24 cellular contexts compared by ENCODE assay signal in genomic region chr9:68847765-68848164, GRCh38.
A peak's percentile ranks its signal among the peaks of the same experiment; 100 is the strongest.
DNase-seq lines count a peak whose midpoint lies in the region; ATAC-seq, FAIRE-seq and TF ChIP-seq lines count a peak whose summit lies in the region.
"Had no signal": no experiment of that assay in that cellular context is flagged by ENCODE, and none has a peak within 500 bp of the region (broad histone marks: within the 10 kb centered on the region; RNA-seq: fewer than 3 reads in every experiment).

No MANE protein-coding gene starts in this region.

- no peaks in the 10 kb centered on the region for H3K9me3 Mint-ChIP-seq in activated T-helper 17 cell treated with anti-CD3 and anti-CD28 coated beads, Interleukin-2, amount 50 U/mL, for 72 hours
- H3K9me3 Mint-ChIP-seq: endodermal cell; T-helper 1 cell treated with Interleukin-12 subunit alpha and Interleukin-12 subunit beta and Interleukin-4 antibody, amounts not matched to agents 30 μg/mL and 1 μg/mL, for 36 hours had no signal

- H3K4me3 Mint-ChIP-seq in activated T-helper 17 cell treated with anti-CD3 and anti-CD28 coated beads, Interleukin-2, amount 50 U/mL, for 72 hours = no peak overlapping the region
- H3K4me3 Mint-ChIP-seq: endodermal cell; naive B cell; T-helper 1 cell treated with Interleukin-12 subunit alpha and Interleukin-12 subunit beta and Interleukin-4 antibody, amounts not matched to agents 30 μg/mL and 1 μg/mL, for 36 hours had no signal

- no peaks in the 10 kb centered on the region for H3K4me1 Mint-ChIP-seq in activated T-helper 17 cell treated with anti-CD3 and anti-CD28 coated beads, Interleukin-2, amount 50 U/mL, for 72 hours

- peaks cover 10% of the 10 kb centered on the region for H3K27me3 Mint-ChIP-seq in activated T-helper 17 cell treated with anti-CD3 and anti-CD28 coated beads, Interleukin-2, amount 50 U/mL, for 72 hours
- H3K27me3 Mint-ChIP-seq: naive B cell had no signal

- FAIRE-seq in GM12891 (lab: Jason Lieb, UNC) = peak; percentile 9
- FAIRE-seq: A204.1, colon, D721Med had no signal

- no peak for TF ChIP-seq POLR2A in GM12891 (IDR thresholded peaks at IDR 0.05; ENCODE audit: low read depth, low read length)

- ATAC-seq in GM19455 (IDR thresholded peaks at IDR 0.05; ENCODE audit: unreplicated experiment) (peak; percentile 60), HG02642 (IDR thresholded peaks at IDR 0.05; ENCODE audit: poor library complexity, unreplicated experiment) (peak; percentile 54), HG03442 (IDR thresholded peaks at IDR 0.05; ENCODE audit: unreplicated experiment) (peak; percentile 52)
- ATAC-seq in activated T-helper 17 cell treated with anti-CD3 and anti-CD28 coated beads, Interleukin-2, amount 50 U/mL, for 72 hours (replicated peaks) = no peak
- ATAC-seq: heart right ventricle had no signal

- DNase-seq in GM12891 (ENCODE audit: insufficient read length, low spot score) (no peak), islet precursor cell (no peak), NCI-H82 treated with DMSO at 0.1 percent for 48 hours (lab: John Stamatoyannopoulos, UW; ENCODE audit: unreplicated experiment) (no peak), NAMALWA (ENCODE audit: low spot score) (no peak)
- DNase-seq: activated CD4-positive, alpha-beta T cell treated with anti-CD3 and anti-CD28 coated beads, Interleukin-2, amount 50 U/mL, for 48 hours; activated naive CD4-positive, alpha-beta T cell treated with anti-CD3 and anti-CD28 coated beads, Interleukin-2, amount 50 U/mL, for 16 hours; activated T-cell treated with anti-CD3 and anti-CD28 coated beads for 4 hours; endodermal cell; GOT3; heart right ventricle; mammary epithelial cell; naive B cell; NCI-H146; SJCRH30; stimulated activated CD4-positive, alpha-beta T cell treated with anti-CD3 and anti-CD28 coated beads, Interleukin-4, amount 100 ng/mL, for 24 hours; testis had no signal

- no peak overlapping the region for H3K27ac Mint-ChIP-seq in activated T-helper 17 cell treated with anti-CD3 and anti-CD28 coated beads, Interleukin-2, amount 50 U/mL, for 72 hours
- H3K27ac Mint-ChIP-seq: endodermal cell; T-helper 1 cell treated with Interleukin-12 subunit alpha and Interleukin-12 subunit beta and Interleukin-4 antibody, amounts not matched to agents 30 μg/mL and 1 μg/mL, for 36 hours had no signal

- no peaks in the 10 kb centered on the region for H3K36me3 Mint-ChIP-seq in activated T-helper 17 cell treated with anti-CD3 and anti-CD28 coated beads, Interleukin-2, amount 50 U/mL, for 72 hours (ENCODE audit: low read depth)

TF ChIP-seq in GM12891, 5 proteins besides CTCF, POLR2A, EP300 and RAD21:
- TF ChIP-seq PAX5 (IDR thresholded peaks at IDR 0.05; ENCODE audit: insufficient read depth, low read length, severe bottlenecking) = no peak
- TF ChIP-seq POLR2AphosphoS5 (IDR thresholded peaks at IDR 0.05; ENCODE audit: low read depth, low read length) = no peak
- no peak for TF ChIP-seq TAF1 (IDR thresholded peaks at IDR 0.05; ENCODE audit: low read depth, low read length)
- TF ChIP-seq POU2F2 (IDR thresholded peaks at IDR 0.05; ENCODE audit: low read depth, low read length) = no peak
- TF ChIP-seq SPI1 (IDR thresholded peaks at IDR 0.05; ENCODE audit: low read depth, low read length) = no peak
TF ChIP-seq in GM12891: peak in this region for 0.
